Comparison of ENCODE assay signal across 32 cellular contexts in genomic region chr12:89698607-89699006, GRCh38.
"Had no signal": no experiment of that assay in that cellular context is flagged by ENCODE, and none has a peak within 500 bp of the region (broad histone marks: within the 10 kb centered on the region; RNA-seq: fewer than 3 reads in every experiment).

No MANE protein-coding gene starts in this region.

- H3K4me3 ChIP-seq: adrenal gland, body of pancreas, breast epithelium, SJCRH30, SK-N-MC had no signal

- H3K4me1 ChIP-seq: breast epithelium had no signal

- DNase-seq: activated B cell treated with CpG ODN at 0.5 μM for 24 hours; activated CD4-positive, alpha-beta memory T cell treated with anti-CD3 and anti-CD28 coated beads for 36 hours; activated CD4-positive, alpha-beta T cell treated with anti-CD3 and anti-CD28 coated beads for 4 hours; activated CD4-positive, alpha-beta T cell treated with anti-CD3 and anti-CD28 coated beads, Interleukin-2, amount 50 U/mL, for 1 hour; activated CD4-positive, CD25-positive, alpha-beta regulatory T cell treated with anti-CD3 and anti-CD28 coated beads, Interleukin-2, amount 50 U/mL, for 72 hours; activated CD8-positive, alpha-beta memory T cell treated with anti-CD3 and anti-CD28 coated beads, Interleukin-2, amount 50 U/mL, for 4 hours; activated gamma-delta T cell treated with Interleukin-2 at 50 U/mL for 16 hours; activated naive CD4-positive, alpha-beta T cell treated with anti-CD3 and anti-CD28 coated beads for 36 hours; activated T-cell treated with anti-CD3 and anti-CD28 coated beads for 4 hours; activated T-cell treated with anti-CD3 and anti-CD28 coated beads, Interleukin-2, amount 50 U/mL, for 4 hours; adrenal gland; body of pancreas; NCI-H1092 treated with DMSO at 0.1 percent for 48 hours; NCI-H1417; NCI-H146; NCI-H187; NCI-H2029 treated with DMSO at 0.1 percent for 48 hours; NCI-H2107; NCI-H2171; NCI-H510A; NCI-H526; NCI-H748 treated with DMSO at 0.1 percent for 48 hours; NK-92 treated with Interleukin-12 subunit alpha and Interleukin-12 subunit beta, amount 100 ng/mL, for 24 hours; OCI-M1; SHP77; SJCRH30 had no signal

- H3K36me3 Mint-ChIP-seq: activated naive CD4-positive, alpha-beta T cell treated with anti-CD3 and anti-CD28 coated beads, Interleukin-2, amount 50 U/mL, for 72 hours had no signal

- H3K36me3 ChIP-seq: adrenal gland, breast epithelium had no signal

- H3K9me3 Mint-ChIP-seq: activated B cell treated with CpG ODN at 0.5 μM for 24 hours; activated CD4-positive, alpha-beta memory T cell treated with anti-CD3 and anti-CD28 coated beads for 36 hours; activated naive CD4-positive, alpha-beta T cell treated with anti-CD3 and anti-CD28 coated beads for 36 hours; activated naive CD4-positive, alpha-beta T cell treated with anti-CD3 and anti-CD28 coated beads, Interleukin-2, amount 50 U/mL, for 72 hours; activated T-cell treated with anti-CD3 and anti-CD28 coated beads, Interleukin-2, amount 50 U/mL, for 4 hours; activated T-helper 1 cell treated with anti-CD3 and anti-CD28 coated beads, Interleukin-12 subunit alpha, Interleukin-12 subunit beta, Interleukin-2, Interleukin-4 antibody, amounts not matched to agents 30 ng/mL and 10 ng/mL and 1 ng/mL, durations not matched to agents 14 hours and 24 hours and 36 hours; T-helper 2 cell treated with Interferon-gamma antibody and Interleukin-4, amounts not matched to agents 5 μg/mL and 100 μg/mL, for 36 hours had no signal

- H3K27me3 Mint-ChIP-seq: activated B cell treated with CpG ODN at 0.5 μM for 24 hours; activated CD4-positive, alpha-beta memory T cell treated with anti-CD3 and anti-CD28 coated beads for 36 hours had no signal

- H3K27ac Mint-ChIP-seq: activated CD4-positive, alpha-beta memory T cell treated with anti-CD3 and anti-CD28 coated beads for 36 hours; activated naive CD4-positive, alpha-beta T cell treated with anti-CD3 and anti-CD28 coated beads for 36 hours; activated naive CD4-positive, alpha-beta T cell treated with anti-CD3 and anti-CD28 coated beads, Interleukin-2, amount 50 U/mL, for 72 hours; activated T-helper 1 cell treated with anti-CD3 and anti-CD28 coated beads, Interleukin-12 subunit alpha, Interleukin-12 subunit beta, Interleukin-2, Interleukin-4 antibody, amounts not matched to agents 30 ng/mL and 10 ng/mL and 1 ng/mL, durations not matched to agents 14 hours and 24 hours and 36 hours; T-helper 2 cell treated with Interferon-gamma antibody and Interleukin-4, amounts not matched to agents 5 μg/mL and 100 μg/mL, for 36 hours had no signal

- H3K9me3 ChIP-seq: adrenal gland, body of pancreas, breast epithelium, SJCRH30 had no signal

- H3K27ac ChIP-seq: adrenal gland, body of pancreas, breast epithelium, SJCRH30, SK-N-MC had no signal

- ATAC-seq: activated naive CD4-positive, alpha-beta T cell treated with anti-CD3 and anti-CD28 coated beads, Interleukin-2, amount 50 U/mL, for 72 hours; activated T-cell treated with anti-CD3 and anti-CD28 coated beads, Interleukin-2, amount 50 U/mL, for 4 hours; body of pancreas had no signal

- H3K27me3 ChIP-seq: adrenal gland, body of pancreas, breast epithelium, SJCRH30 had no signal

- H3K4me3 Mint-ChIP-seq: activated B cell treated with CpG ODN at 0.5 μM for 24 hours; activated CD4-positive, alpha-beta memory T cell treated with anti-CD3 and anti-CD28 coated beads for 36 hours; activated naive CD4-positive, alpha-beta T cell treated with anti-CD3 and anti-CD28 coated beads for 36 hours; activated T-cell treated with anti-CD3 and anti-CD28 coated beads, Interleukin-2, amount 50 U/mL, for 4 hours; activated T-helper 1 cell treated with anti-CD3 and anti-CD28 coated beads, Interleukin-12 subunit alpha, Interleukin-12 subunit beta, Interleukin-2, Interleukin-4 antibody, amounts not matched to agents 30 ng/mL and 10 ng/mL and 1 ng/mL, durations not matched to agents 14 hours and 24 hours and 36 hours; T-helper 2 cell treated with Interferon-gamma antibody and Interleukin-4, amounts not matched to agents 5 μg/mL and 100 μg/mL, for 36 hours had no signal

- FAIRE-seq: astrocyte had no signal
